Comparison of ENCODE assay signal across 12 cellular contexts in the genomic region with DNA sequence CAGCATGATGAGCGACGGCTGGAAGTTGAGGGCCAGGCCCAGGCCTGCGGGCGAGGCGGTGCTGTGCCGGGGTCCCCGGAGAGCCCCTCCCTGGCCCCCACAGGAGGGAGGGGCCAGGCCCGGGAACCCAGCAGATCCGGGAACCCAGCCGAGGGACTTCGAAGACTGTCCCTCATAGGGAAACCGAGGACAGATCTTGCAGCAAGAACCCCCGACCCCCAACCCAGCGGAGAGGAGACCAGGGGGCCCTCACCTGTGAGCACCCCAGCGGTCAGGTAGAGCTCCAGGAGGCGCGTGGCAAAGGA. TPM values are rescaled to one million over a fixed set of nuclear protein-coding genes. Genes with fewer than 3 reads are reported as not detected.
A peak's percentile ranks its signal among the peaks of the same experiment; 100 is the strongest.
DNase-seq lines count a peak whose midpoint lies in the region; ATAC-seq and TF ChIP-seq lines count a peak whose summit lies in the region.
"Had no signal": no experiment of that assay in that cellular context is flagged by ENCODE, and none has a peak within 500 bp of the region (broad histone marks: within the 10 kb centered on the region; RNA-seq: fewer than 3 reads in every experiment).

No MANE protein-coding gene starts in this region.

- no peak for DNase-seq in NT2/D1 (ENCODE audit: low read depth, low spot score)
- peak in 1 of 10 donors; percentile 42 for DNase-seq in dorsolateral prefrontal cortex
- no peak for DNase-seq in natural killer cell
- no peak for DNase-seq in testis
- no peak for DNase-seq in amygdala (lab: John Stamatoyannopoulos, UW)
- no peak for DNase-seq in activated CD4-positive, CD25-positive, alpha-beta regulatory T cell treated with anti-CD3 and anti-CD28 coated beads, Interleukin-2, amount 50 U/mL, for 72 hours
- no peak for DNase-seq in GM13977 (ENCODE audit: low spot score)
- DNase-seq: DMS153, NCI-H2081 treated with DMSO at 0.1 percent for 48 hours had no signal

- H3K27me3 Mint-ChIP-seq in natural killer cell (ENCODE audit: low read depth in 2 of 2), result no peaks in the 10 kb centered on the region

- H3K4me1 ChIP-seq in NT2/D1 (ENCODE audit: insufficient read depth, insufficient read length) (peaks cover 29% of the 10 kb centered on the region), testis (peaks cover 18% of the 10 kb centered on the region)

- intact Hi-C loops in dorsolateral prefrontal cortex (cut with DNase I), result no loop called here
- intact Hi-C loops in natural killer cell (cut with micrococcal nuclease), result no loop called here
- intact Hi-C loops in testis (cut with DNase I; ENCODE audit: low total_unique reads), result no loop called here

- no peak overlapping the region for H3K4me3 ChIP-seq in NT2/D1 (ENCODE audit: insufficient read length, low read depth)
- peak overlapping the region in 58 of 59 donors; percentile 9 to 61 (median 46) for H3K4me3 ChIP-seq in dorsolateral prefrontal cortex
- peak overlapping the region; percentile 37 to 54 for H3K4me3 ChIP-seq in testis
- H3K4me3 ChIP-seq: K562 had no signal

- H3K36me3 ChIP-seq in NT2/D1 (ENCODE audit: insufficient read depth, insufficient read length, low read length), result no peaks in the 10 kb centered on the region
- H3K36me3 ChIP-seq in testis (ENCODE audit: low read depth, missing control alignments), result no peaks in the 10 kb centered on the region

- no peaks in the 10 kb centered on the region for H3K9me3 ChIP-seq in NT2/D1 (ENCODE audit: insufficient read depth, low read length)
- H3K9me3 ChIP-seq in testis, result no peaks in the 10 kb centered on the region

- WGBS in testis, 2 donors, result 6% methylated on average over 17 of the region's 17 CpGs; no CpG with 5 or more reads in 1 of the 2 donors

- no peak overlapping the region for H3K27ac Mint-ChIP-seq in natural killer cell

- H3K36me3 Mint-ChIP-seq in natural killer cell, result no peaks in the 10 kb centered on the region

- peak overlapping the region; percentile 42 for H3K4me3 Mint-ChIP-seq in natural killer cell

- peak overlapping the region in 55 of 59 donors; percentile 5 to 94 (median 81) for H3K27ac ChIP-seq in dorsolateral prefrontal cortex
- H3K27ac ChIP-seq in testis, result no peak overlapping the region

- ATAC-seq in natural killer cell (peak in 2 of 3 donors; percentile 4 to 16), GM18502 (IDR thresholded peaks at IDR 0.05; ENCODE audit: poor library complexity, unreplicated experiment) (no peak)
- ATAC-seq: K562 had no signal

- no peaks in the 10 kb centered on the region for H3K9me3 Mint-ChIP-seq in natural killer cell

- TF ChIP-seq CTCF in dorsolateral prefrontal cortex (IDR thresholded peaks at IDR 0.05 in 54 of 56, conservative IDR thresholded peaks at IDR 0.05 in 2 of 56; ENCODE audit: low read depth in 1 of 56, partially characterized antibody in 56 of 56) (no peak), natural killer cell (IDR thresholded peaks at IDR 0.05) (no peak), testis (IDR thresholded peaks at IDR 0.05) (no peak), GM13977 (IDR thresholded peaks at IDR 0.05; ENCODE audit: extremely low read depth, insufficient read depth, missing control alignments) (no peak)

- H3K27me3 ChIP-seq in NT2/D1 (ENCODE audit: insufficient read depth, insufficient read length) (peaks cover 7% of the 10 kb centered on the region), dorsolateral prefrontal cortex (peaks cover 0 to 8% (median 0%) of the 10 kb centered on the region in 45 donors), testis (no peaks in the 10 kb centered on the region)

- in situ Hi-C loops in GM13977 (cut with MboI; ENCODE audit: low pct_unique_long_range_greater_than_20kb, low sequenced_read_pairs, unreplicated experiment), result no loop called here

- H3K4me1 Mint-ChIP-seq in natural killer cell, result peaks cover 0 to 15% of the 10 kb centered on the region in 2 donors

- no peak for TF ChIP-seq POLR2A in testis (IDR thresholded peaks at IDR 0.05)

- H3K9ac ChIP-seq in NT2/D1 (ENCODE audit: insufficient read length, low read depth), result peak overlapping the region; percentile 21

RNA-seq across cellular contexts. Expression of a gene that starts 2.4 kb away (rescaled TPM):
- total RNA-seq in dorsolateral prefrontal cortex, result 1 to 10 TPM in 92 of 120 experiments, under 1 TPM in 20, not detected in 8; 0.35 to 9.3 (median 1.9) TPM
- total RNA-seq in natural killer cell, result 1 to 10 TPM in 1 of 3 donors, not detected in 2; 1.0 TPM
- 1 to 10 TPM; 1.6 to 2.0 TPM for total RNA-seq in testis
- 2.4 TPM for polyA plus RNA-seq in testis (ENCODE audit: insufficient read depth, low read depth, low replicate concordance)
- total RNA-seq: K562, left colon had no signal
- polyA plus RNA-seq: K562 had no signal

RNA-seq across cellular contexts. Expression of a gene that starts 24.4 kb away (rescaled TPM):
- total RNA-seq in dorsolateral prefrontal cortex (100 to 1,000 TPM in 12 of 120 experiments, 10 to 100 TPM in 108; 45.5 to 186 (median 75.9) TPM), natural killer cell (10 to 100 TPM; 28.4 to 30.9 (median 29.9) TPM), testis (10 to 100 TPM; 78.7 to 89.7 TPM)
- 61.5 TPM for polyA plus RNA-seq in testis (ENCODE audit: insufficient read depth, low read depth, low replicate concordance)

RNA-seq across cellular contexts. Expression of a gene that starts 28.9 kb away (rescaled TPM):
- total RNA-seq in dorsolateral prefrontal cortex (10 to 100 TPM in 10 of 120 experiments, 1 to 10 TPM in 110; 2.2 to 14.9 (median 6.0) TPM), natural killer cell (1 to 10 TPM in 2 of 3 donors, under 1 TPM in 1; 0.99 to 1.9 (median 1.2) TPM), testis (10 to 100 TPM in 1 of 2 donors, 1 to 10 TPM in 1; 8.8 to 10.0 TPM)
- 6.6 TPM for polyA plus RNA-seq in testis (ENCODE audit: insufficient read depth, low read depth, low replicate concordance)

Comparison
In these comparisons a context has a peak if more than half of its experiments do, and no peak if none do; other contexts are left out.
1. H3K27ac ChIP-seq: peak in dorsolateral prefrontal cortex (55 of 59); none in testis (0 of 2).